Comparison of ENCODE assay signal across 14 cellular contexts in the genomic region with DNA sequence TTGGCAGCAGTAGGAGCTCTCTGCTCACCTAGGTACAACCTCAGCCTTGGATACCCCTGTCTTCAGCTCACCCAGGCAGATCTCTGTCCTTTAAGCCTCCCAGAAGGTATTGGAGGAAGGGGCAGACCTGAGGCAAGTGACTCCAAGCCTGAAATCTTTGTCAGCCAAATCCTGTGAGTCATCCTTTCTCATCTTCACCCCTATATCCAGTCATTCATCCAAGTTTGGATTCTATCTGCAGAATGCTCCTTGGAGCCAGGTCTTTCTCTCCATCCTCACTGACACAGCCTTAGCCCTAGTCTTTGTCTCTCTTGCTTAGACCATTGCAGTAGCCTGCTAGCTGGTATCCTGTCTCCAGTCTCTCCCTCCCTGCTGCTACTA. TPM values are rescaled to one million over a fixed set of nuclear protein-coding genes. Genes with fewer than 3 reads are reported as not detected.
DNase-seq lines count a peak whose midpoint lies in the region; ATAC-seq and TF ChIP-seq lines count a peak whose summit lies in the region.
"Had no signal": no experiment of that assay in that cellular context is flagged by ENCODE, and none has a peak within 500 bp of the region (broad histone marks: within the 10 kb centered on the region; RNA-seq: fewer than 3 reads in every experiment).

No MANE protein-coding gene starts in this region.

- CTCF ChIA-PET in A673 (lab: Charles Lee) = interaction anchor here (0.7 kb wide), 1 partner anchor 8 kb away, joined by 3 read pairs; no protein-coding TSS in a partner anchor

- H4K5ac ChIP-seq in mesendoderm (ENCODE audit: low read length) = no peak overlapping the region

- intact Hi-C loops in A673 (cut with micrococcal nuclease; ENCODE audit: unreplicated experiment) = no loop called here
- intact Hi-C loops in breast epithelium (cut with DNase I; ENCODE audit: low total_unique reads) = no loop called here

- H3K56ac ChIP-seq in mesendoderm (ENCODE audit: low read length) = peak overlapping the region; percentile 0

- DNase-seq in A673 (ENCODE audit: low spot score) (peak; percentile 49), Karpas-422 (peak; percentile 44), breast epithelium (ENCODE audit: low spot score in 2 of 2) (no peak), mesendoderm (peak; percentile 29), foreskin melanocyte (no peak)
- DNase-seq: activated B cell treated with CpG ODN at 0.5 μM for 24 hours; activated T-cell treated with anti-CD3 and anti-CD28 coated beads, Interleukin-2, amount 50 U/mL, for 48 hours; body of pancreas; DND-41; SIG-M5 had no signal

- H3K36me3 ChIP-seq in A673 (ENCODE audit: insufficient read depth, low read length, poor library complexity, severe bottlenecking) (no peaks in the 10 kb centered on the region), Karpas-422 (ENCODE audit: insufficient read depth, low read length) (no peaks in the 10 kb centered on the region), breast epithelium (no peaks in the 10 kb centered on the region), mesendoderm (ENCODE audit: control insufficient read depth, insufficient read depth, low read length) (no peaks in the 10 kb centered on the region)

- H4K20me1 ChIP-seq in Karpas-422 (ENCODE audit: insufficient read depth, low read depth, low read length) = no peaks in the 10 kb centered on the region

- no TSS peak for BruUV-seq in A673 (replicated peaks; lab: Mats Ljungman, UMichigan)

- peak overlapping the region; percentile 60 for H3K4me2 ChIP-seq in Karpas-422 (ENCODE audit: low read depth, low read length, poor library complexity, severe bottlenecking)
- H3K4me2 ChIP-seq in mesendoderm (ENCODE audit: low read length) = no peak overlapping the region

- no peak overlapping the region for H2AFZ ChIP-seq in Karpas-422 (ENCODE audit: low read length)

- no peaks in the 10 kb centered on the region for H3K79me2 ChIP-seq in Karpas-422 (ENCODE audit: low read length)
- no peaks in the 10 kb centered on the region for H3K79me2 ChIP-seq in mesendoderm (ENCODE audit: control insufficient read depth, insufficient read depth, low read length)

- H2BK15ac ChIP-seq in mesendoderm (replicated peaks; ENCODE audit: low read depth) = no peak overlapping the region

- H3K18ac ChIP-seq in mesendoderm (ENCODE audit: low read length) = no peak overlapping the region

- H3K23ac ChIP-seq in mesendoderm (ENCODE audit: low read length) = no peak overlapping the region

- no peak overlapping the region for H2AK5ac ChIP-seq in mesendoderm (ENCODE audit: low read length)

- H2BK120ac ChIP-seq in mesendoderm (ENCODE audit: low read depth, low read length) = no peak overlapping the region

- H3K4me3 ChIP-seq in A673 (ENCODE audit: low read depth, low read length, poor library complexity, severe bottlenecking) (no peak overlapping the region), Karpas-422 (ENCODE audit: low read length) (peak overlapping the region; percentile 20; the same call in 1 of the 2 replicates), breast epithelium (peak overlapping the region in 2 of 3 donors; percentile 22 to 49), mesendoderm (ENCODE audit: low read length) (no peak overlapping the region)
- H3K4me3 ChIP-seq: body of pancreas had no signal

- no peak for ATAC-seq in HG03196 (IDR thresholded peaks at IDR 0.05; ENCODE audit: unreplicated experiment)
- ATAC-seq in HG03025 (IDR thresholded peaks at IDR 0.05; ENCODE audit: low FRiP score, unreplicated experiment) = no peak
- no peak for ATAC-seq in GM21825 (IDR thresholded peaks at IDR 0.05; ENCODE audit: unreplicated experiment)

- H3K27ac ChIP-seq in A673 (ENCODE audit: low read depth, low read length, poor library complexity, severe bottlenecking) = peak overlapping the region; percentile 2
- peak overlapping the region; percentile 99 for H3K27ac ChIP-seq in Karpas-422 (ENCODE audit: low read length)
- H3K27ac ChIP-seq in breast epithelium = peak overlapping the region; percentile 66 to 76
- H3K27ac ChIP-seq in mesendoderm (ENCODE audit: low read depth, low read length) = no peak overlapping the region
- H3K27ac ChIP-seq: epithelial cell of prostate had no signal

- no peaks in the 10 kb centered on the region for H3K79me1 ChIP-seq in mesendoderm (ENCODE audit: low read length)

- no peak overlapping the region for H3K4ac ChIP-seq in mesendoderm (ENCODE audit: low read depth, low read length)

- H3K27me3 ChIP-seq in A673 (replicated peaks; ENCODE audit: insufficient read depth, low read depth, low read length, poor library complexity) = no peaks in the 10 kb centered on the region
- no peaks in the 10 kb centered on the region for H3K27me3 ChIP-seq in Karpas-422 (ENCODE audit: low read length)
- no peaks in the 10 kb centered on the region for H3K27me3 ChIP-seq in breast epithelium
- H3K27me3 ChIP-seq in mesendoderm (ENCODE audit: insufficient read depth, low read length, poor library complexity) = no peaks in the 10 kb centered on the region
- H3K27me3 ChIP-seq: body of pancreas had no signal

- TF ChIP-seq POLR2A in breast epithelium (IDR thresholded peaks at IDR 0.05) = no peak

- H2BK5ac ChIP-seq in mesendoderm (ENCODE audit: low read length) = no peak overlapping the region

- H4K8ac ChIP-seq in mesendoderm (ENCODE audit: low read depth, low read length) = no peak overlapping the region

- no peak for TF ChIP-seq CTCF in A673 (conservative IDR thresholded peaks at IDR 0.05; ENCODE audit: low read depth, low read length)
- no peak for TF ChIP-seq CTCF in breast epithelium (IDR thresholded peaks at IDR 0.05)

- no peaks in the 10 kb centered on the region for H3K9me2 ChIP-seq in Karpas-422 (replicated peaks; ENCODE audit: insufficient read depth, low read length)

- H3K9me3 ChIP-seq in A673 (ENCODE audit: low read depth, low read length, poor library complexity, severe bottlenecking) = no peaks in the 10 kb centered on the region
- H3K9me3 ChIP-seq in Karpas-422 (ENCODE audit: low read length) = no peaks in the 10 kb centered on the region
- H3K9me3 ChIP-seq in breast epithelium = no peaks in the 10 kb centered on the region
- H3K9me3 ChIP-seq: body of pancreas had no signal

- H3K4me1 ChIP-seq in A673 (ENCODE audit: insufficient read depth, low read length, poor library complexity, severe bottlenecking) (peaks cover 15% of the 10 kb centered on the region), Karpas-422 (ENCODE audit: low read length) (peaks cover 69% of the 10 kb centered on the region), breast epithelium (peaks cover 0 to 5% of the 10 kb centered on the region in 2 donors), mesendoderm (ENCODE audit: control insufficient read depth, low read depth, low read length) (peaks cover 7% of the 10 kb centered on the region)
- H3K4me1 ChIP-seq: body of pancreas had no signal

- H3K9ac ChIP-seq in Karpas-422 (ENCODE audit: low read length) (peak overlapping the region; percentile 60), mesendoderm (ENCODE audit: low read length) (no peak overlapping the region)

- POLR2A ChIA-PET in A673 (lab: Charles Lee; ENCODE audit: low non-redundant PET) = interaction anchor here (0.5 kb wide), 1 partner anchor 350 kb away, joined by 3 read pairs; no protein-coding TSS in a partner anchor

RNA-seq across cellular contexts. Expression of gene THY1, which starts 10.4 kb away (rescaled TPM):
- total RNA-seq in A673 (2021) (150 and 187 TPM in 2 replicates), breast epithelium (10 to 100 TPM in 2 of 3 donors, 1 to 10 TPM in 1; 8.5 to 26.3 (median 23.8) TPM)
- not detected in 2 replicates for total RNA-seq in Karpas-422 (2014; rRNA removed; shearing (Covaris generic); ENCODE audit: low replicate concordance)
- 284 TPM for polyA plus RNA-seq in mesendoderm (2013, experiment 1 of 2)
- polyA plus RNA-seq in mesendoderm (2013, experiment 2 of 2) = 281 TPM
- total RNA-seq: activated B cell treated with CpG ODN at 0.5 μM for 24 hours had no signal

RNA-seq across cellular contexts. Expression of gene USP2, which starts 51.9 kb away (rescaled TPM):
- total RNA-seq in A673 (2021) = 4.8 and 6.2 TPM in 2 replicates
- 15.4 and 16.9 TPM in 2 replicates for total RNA-seq in Karpas-422 (2014; rRNA removed; shearing (Covaris generic); ENCODE audit: low replicate concordance)
- total RNA-seq in breast epithelium = 1 to 10 TPM in 2 of 3 donors, under 1 TPM in 1; 0.48 to 3.8 (median 2.0) TPM
- polyA plus RNA-seq in mesendoderm (2013, experiment 1 of 2) = 6.2 TPM
- 5.9 TPM for polyA plus RNA-seq in mesendoderm (2013, experiment 2 of 2)

Comparison
In these comparisons a context has a peak if more than half of its experiments do, and no peak if none do; other contexts are left out.
1. DNase-seq: peak in A673 (single experiment), Karpas-422 (single experiment) and mesendoderm (single experiment); none in breast epithelium (0 of 2) and foreskin melanocyte (single experiment).
2. H3K4me3 ChIP-seq: peak in Karpas-422 (single experiment) and breast epithelium (2 of 3); none in A673 (single experiment) and mesendoderm (single experiment).